26 cellular contexts compared by ENCODE assay signal in the genomic region with DNA sequence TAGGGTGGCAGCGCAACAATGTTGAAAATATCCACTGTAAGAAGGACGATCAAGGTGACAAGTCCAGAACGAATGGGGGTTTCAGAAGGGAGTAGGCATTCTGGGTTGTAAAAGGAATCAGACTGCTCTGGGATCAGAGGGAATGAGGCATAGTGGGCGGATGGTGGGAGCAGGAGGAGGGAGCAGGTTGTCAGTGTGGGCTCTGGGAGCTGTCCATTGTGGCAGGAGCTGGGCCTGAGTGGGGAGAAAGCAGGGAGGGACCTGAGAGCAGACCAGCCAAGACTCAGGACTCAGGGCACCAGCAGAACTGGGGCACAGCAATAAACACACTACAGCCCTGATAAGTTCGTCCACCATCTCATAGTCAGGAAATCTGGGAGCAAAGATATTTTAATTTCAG.
"Had no signal": no experiment of that assay in that cellular context is flagged by ENCODE, and none has a peak within 500 bp of the region (broad histone marks: within the 10 kb centered on the region; RNA-seq: fewer than 3 reads in every experiment).

No MANE protein-coding gene starts in this region.

- H3K9me3 Mint-ChIP-seq: IgD-negative memory B cell had no signal

- DNase-seq: Karpas-422, KG1, MG63, NCI-H1092, NCI-H1105 treated with DMSO at 0.1 percent for 48 hours, NCI-H1417 treated with DMSO at 0.1 percent for 48 hours, NCI-H146, NCI-H1694 treated with DMSO at 0.1 percent for 48 hours, NCI-H1930, NCI-H2081, NCI-H2107, NCI-H2171, NCI-H226, NCI-H446, NCI-H510A, NCI-H524 treated with DMSO at 0.1 percent for 48 hours, NCI-H69, NCI-H774, Right ventricle myocardium superior, RPMI8226, SIG-M5, SW 1271 had no signal

- H3K4me3 Mint-ChIP-seq: IgD-negative memory B cell had no signal

- H3K4me3 ChIP-seq: MG63, SJSA1, SK-N-MC had no signal

- H3K4me1 ChIP-seq: SJSA1 had no signal

- H3K9me3 ChIP-seq: MG63 had no signal

- H3K36me3 ChIP-seq: MG63, SJSA1 had no signal

- H3K4me1 Mint-ChIP-seq: IgD-negative memory B cell had no signal

- H3K27me3 ChIP-seq: MG63, SJSA1 had no signal

- H3K27ac Mint-ChIP-seq: IgD-negative memory B cell had no signal

- H3K27ac ChIP-seq: HL-60, SJSA1, SK-N-MC had no signal
